ENCODE assay signal across 8 cellular contexts in the genomic region with DNA sequence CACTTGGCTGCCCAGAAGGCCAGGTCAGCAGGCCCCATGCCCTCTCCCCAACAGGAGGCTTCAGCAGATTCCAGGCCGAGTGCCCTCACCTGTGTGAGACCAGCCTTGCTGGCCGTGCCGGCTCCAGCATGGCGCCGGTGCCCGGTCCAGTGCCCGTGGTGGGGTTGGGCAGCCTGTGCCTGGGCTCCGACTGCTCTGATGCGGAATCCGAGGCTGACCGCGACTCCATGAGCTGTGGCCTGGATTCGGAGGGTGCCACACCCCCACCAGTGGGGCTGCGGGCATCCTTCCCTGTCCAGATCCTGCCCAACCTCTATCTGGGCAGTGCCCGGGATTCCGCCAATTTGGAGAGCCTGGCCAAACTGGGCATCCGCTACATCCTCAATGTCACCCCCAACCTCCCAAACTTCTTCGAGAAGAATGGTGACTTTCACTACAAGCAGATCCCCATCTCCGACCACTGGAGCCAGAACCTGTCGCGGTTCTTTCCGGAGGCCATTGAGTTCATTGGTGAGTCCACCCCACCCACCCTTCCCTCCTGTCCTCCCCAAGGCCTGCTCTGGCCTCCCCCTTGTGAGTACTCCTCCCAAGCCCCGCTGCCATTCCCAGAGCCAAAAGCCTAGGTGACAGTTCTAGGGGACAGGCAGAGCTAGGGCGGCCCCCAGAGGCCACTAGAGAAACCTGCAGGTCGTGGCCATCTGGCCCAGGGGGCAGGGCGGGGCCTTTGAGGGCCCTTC. TPM values are rescaled to one million over a fixed set of nuclear protein-coding genes. Genes with fewer than 3 reads are reported as not detected.
DNase-seq lines count a peak whose midpoint lies in the region; ATAC-seq and TF ChIP-seq lines count a peak whose summit lies in the region.

No MANE protein-coding gene starts in this region.

- no peaks in the 10 kb centered on the region for H3K36me3 Mint-ChIP-seq in natural killer cell

- H3K27ac ChIP-seq in caudate nucleus (ENCODE audit: low read depth, low read length), result no peak overlapping the region

- peaks cover 9 to 16% of the 10 kb centered on the region in 2 donors for H3K27me3 Mint-ChIP-seq in natural killer cell (ENCODE audit: low read depth in 2 of 2)

- H3K4me3 Mint-ChIP-seq in natural killer cell, result no peak overlapping the region

- TF ChIP-seq CTCF in natural killer cell (IDR thresholded peaks at IDR 0.05), result no peak

- peak; percentile 52 for DNase-seq in Daoy (ENCODE audit: low read depth)
- peak; percentile 76 for DNase-seq in HuH-7.5 (ENCODE audit: low spot score)
- peak; percentile 2 for DNase-seq in SHP77 treated with DMSO at 0.1 percent for 48 hours (lab: John Stamatoyannopoulos, UW)
- DNase-seq in cerebellar cortex (ENCODE audit: low spot score), result peak; percentile 27
- DNase-seq in natural killer cell, result no peak
- DNase-seq in retina, result no peak
- DNase-seq in foreskin melanocyte, result no peak
- no peak for DNase-seq in caudate nucleus (lab: John Stamatoyannopoulos, UW)

- H3K4me1 Mint-ChIP-seq in natural killer cell, result no peaks in the 10 kb centered on the region

- peak in 2 of 3 donors; percentile 46 to 50 for ATAC-seq in natural killer cell

- H3K27ac Mint-ChIP-seq in natural killer cell, result no peak overlapping the region

- intact Hi-C loops in natural killer cell (cut with micrococcal nuclease), result no loop called here

- no peaks in the 10 kb centered on the region for H3K9me3 Mint-ChIP-seq in natural killer cell

RNA-seq across cellular contexts. Expression of a gene that starts 2.3 kb away (rescaled TPM):
- total RNA-seq in Daoy (2014; rRNA removed; shearing (Covaris generic)), result 10.2 and 16.4 TPM in 2 replicates
- total RNA-seq in natural killer cell, result not detected

RNA-seq across cellular contexts. Expression of a gene that starts 24.3 kb away (rescaled TPM):
- not detected in 2 replicates for total RNA-seq in Daoy (2014; rRNA removed; shearing (Covaris generic))
- total RNA-seq in natural killer cell, result 1 to 10 TPM in 1 of 3 donors, under 1 TPM in 2; 0.66 to 1.1 (median 0.97) TPM

RNA-seq across cellular contexts. Expression of a gene that starts 38.4 kb away (rescaled TPM):
- 6.3 and 7.5 TPM in 2 replicates for total RNA-seq in Daoy (2014; rRNA removed; shearing (Covaris generic))
- 1 to 10 TPM in 2 of 3 donors, under 1 TPM in 1; 0.77 to 2.5 (median 1.4) TPM for total RNA-seq in natural killer cell

RNA-seq across cellular contexts. Expression of a gene that starts 50.4 kb away (rescaled TPM):
- 37.3 and 41.5 TPM in 2 replicates for total RNA-seq in Daoy (2014; rRNA removed; shearing (Covaris generic))
- 10 to 100 TPM in 2 of 3 donors, 1 to 10 TPM in 1; 9.0 to 17.2 (median 12.5) TPM for total RNA-seq in natural killer cell

Comparison
In these comparisons a context has a peak if more than half of its experiments do, and no peak if none do; other contexts are left out.
1. DNase-seq: peak in Daoy (single experiment), HuH-7.5 (single experiment), SHP77 treated with DMSO at 0.1 percent for 48 hours (single experiment) and cerebellar cortex (single experiment); none in natural killer cell (single experiment), retina (single experiment), foreskin melanocyte (single experiment) and caudate nucleus (0 of 61).
2. RNA of a gene that starts 2.3 kb away (total RNA-seq): 10.2 to 16.4 TPM in Daoy; not detected in natural killer cell; every median in the first group is over 10 times any median in the second.